1 cellular context compared by ENCODE assay signal in genomic region chr11:65117206-65118096, GRCh38.
A peak's percentile ranks its signal among the peaks of the same experiment; 100 is the strongest.
TF ChIP-seq lines count a peak whose summit lies in the region.

Gene ZNHIT2 (minus strand): TSS chr11:65117701. CDS start chr11:65117653, 48 bp downstream.

TF ChIP-seq in HepG2, 621 proteins besides CTCF, POLR2A, EP300 and RAD21 (continued from another document and continues in another):
- TF ChIP-seq TCF12 (IDR thresholded peaks at IDR 0.05) (no peak), TCF12 (CRISPR knock-in tag; IDR thresholded peaks at IDR 0.05) (0 out of 2 replicates have a peak, but pooled peaks have one; percentile 40), ATM (IDR thresholded peaks at IDR 0.05; ENCODE audit: borderline replicate concordance) (no peak), ZNF430 (CRISPR knock-in tag; IDR thresholded peaks at IDR 0.05) (peak; percentile 60; the same call in 1 of the 2 replicates), ZNF563 (CRISPR knock-in tag; IDR thresholded peaks at IDR 0.05) (peak; percentile 58), ZNF564 (CRISPR knock-in tag; IDR thresholded peaks at IDR 0.05) (peak; percentile 77; the same call in 1 of the 2 replicates), KLF9 (CRISPR knock-in tag; IDR thresholded peaks at IDR 0.05; ENCODE audit: low read depth) (no peak), NFE2 (CRISPR knock-in tag; IDR thresholded peaks at IDR 0.05) (no peak), MBNL3 (CRISPR knock-in tag; conservative IDR thresholded peaks at IDR 0.05) (no peak), NFRKB (IDR thresholded peaks at IDR 0.05) (no peak), ZNF598 (CRISPR knock-in tag; IDR thresholded peaks at IDR 0.05; ENCODE audit: borderline replicate concordance) (peak; percentile 39; the same call in 1 of the 2 replicates), SKI (IDR thresholded peaks at IDR 0.05; ENCODE audit: partially characterized antibody) (no peak), SRSF4 (IDR thresholded peaks at IDR 0.05; ENCODE audit: low read depth, low read length, poor library complexity, severe bottlenecking) (peak; percentile 73), JUND (CRISPR knock-in tag; IDR thresholded peaks at IDR 0.05) (no peak), TP53 (CRISPR knock-in tag; conservative IDR thresholded peaks at IDR 0.05) (no peak; the same call in 1 of the 2 replicates), MAFF (IDR thresholded peaks at IDR 0.05; ENCODE audit: low read depth, low read length) (0 out of 2 replicates have a peak, but pooled peaks have one; percentile 24), MED8 (CRISPR knock-in tag; IDR thresholded peaks at IDR 0.05; ENCODE audit: insufficient replicate concordance) (no peak), HOXA9 (CRISPR knock-in tag; IDR thresholded peaks at IDR 0.05; ENCODE audit: borderline replicate concordance) (no peak), RORA (CRISPR knock-in tag; IDR thresholded peaks at IDR 0.05) (no peak), HMGXB3 (CRISPR knock-in tag; IDR thresholded peaks at IDR 0.05; ENCODE audit: borderline replicate concordance) (peak; percentile 51; the same call in 1 of the 2 replicates), PCBP1 (IDR thresholded peaks at IDR 0.05; ENCODE audit: borderline replicate concordance, low read depth, low read length) (peak; percentile 90; the same call in 1 of the 2 replicates), NR3C1 (CRISPR knock-in tag; IDR thresholded peaks at IDR 0.05) (no peak), ZSCAN31 (CRISPR knock-in tag; IDR thresholded peaks at IDR 0.05; ENCODE audit: low read depth) (peak; percentile 87), ZNF251 (CRISPR knock-in tag; IDR thresholded peaks at IDR 0.05) (peak; percentile 86; the same call in 1 of the 2 replicates), TMF1 (CRISPR knock-in tag; IDR thresholded peaks at IDR 0.05; ENCODE audit: low read depth) (no peak), HNRNPL (IDR thresholded peaks at IDR 0.05; ENCODE audit: low read depth, low read length) (peak; percentile 79), ZBTB7B (CRISPR knock-in tag; IDR thresholded peaks at IDR 0.05) (no peak), ZBTB40 (IDR thresholded peaks at IDR 0.05) (peak; percentile 92), ZBTB40 (CRISPR knock-in tag; IDR thresholded peaks at IDR 0.05) (peak; percentile 90), ZNF589 (CRISPR knock-in tag; conservative IDR thresholded peaks at IDR 0.05) (no peak), RFXANK (CRISPR knock-in tag; IDR thresholded peaks at IDR 0.05) (peak; percentile 57; the same call in 1 of the 2 replicates), MIER2 (CRISPR knock-in tag; IDR thresholded peaks at IDR 0.05) (no peak), KDM4B (CRISPR knock-in tag; IDR thresholded peaks at IDR 0.05) (no peak), HNRNPK (IDR thresholded peaks at IDR 0.05; ENCODE audit: low read depth, low read length, poor library complexity, severe bottlenecking) (peak; percentile 55), CSRNP1 (CRISPR knock-in tag; IDR thresholded peaks at IDR 0.05) (no peak), ZBTB20 (CRISPR knock-in tag; IDR thresholded peaks at IDR 0.05; ENCODE audit: borderline replicate concordance, low read depth) (no peak)
- TF ChIP-seq, protein P1, sequence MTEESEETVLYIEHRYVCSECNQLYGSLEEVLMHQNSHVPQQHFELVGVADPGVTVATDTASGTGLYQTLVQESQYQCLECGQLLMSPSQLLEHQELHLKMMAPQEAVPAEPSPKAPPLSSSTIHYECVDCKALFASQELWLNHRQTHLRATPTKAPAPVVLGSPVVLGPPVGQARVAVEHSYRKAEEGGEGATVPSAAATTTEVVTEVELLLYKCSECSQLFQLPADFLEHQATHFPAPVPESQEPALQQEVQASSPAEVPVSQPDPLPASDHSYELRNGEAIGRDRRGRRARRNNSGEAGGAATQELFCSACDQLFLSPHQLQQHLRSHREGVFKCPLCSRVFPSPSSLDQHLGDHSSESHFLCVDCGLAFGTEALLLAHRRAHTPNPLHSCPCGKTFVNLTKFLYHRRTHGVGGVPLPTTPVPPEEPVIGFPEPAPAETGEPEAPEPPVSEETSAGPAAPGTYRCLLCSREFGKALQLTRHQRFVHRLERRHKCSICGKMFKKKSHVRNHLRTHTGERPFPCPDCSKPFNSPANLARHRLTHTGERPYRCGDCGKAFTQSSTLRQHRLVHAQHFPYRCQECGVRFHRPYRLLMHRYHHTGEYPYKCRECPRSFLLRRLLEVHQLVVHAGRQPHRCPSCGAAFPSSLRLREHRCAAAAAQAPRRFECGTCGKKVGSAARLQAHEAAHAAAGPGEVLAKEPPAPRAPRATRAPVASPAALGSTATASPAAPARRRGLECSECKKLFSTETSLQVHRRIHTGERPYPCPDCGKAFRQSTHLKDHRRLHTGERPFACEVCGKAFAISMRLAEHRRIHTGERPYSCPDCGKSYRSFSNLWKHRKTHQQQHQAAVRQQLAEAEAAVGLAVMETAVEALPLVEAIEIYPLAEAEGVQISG (CRISPR knock-in tag; IDR thresholded peaks at IDR 0.05), result peak; percentile 83
- TF ChIP-seq, protein P2, sequence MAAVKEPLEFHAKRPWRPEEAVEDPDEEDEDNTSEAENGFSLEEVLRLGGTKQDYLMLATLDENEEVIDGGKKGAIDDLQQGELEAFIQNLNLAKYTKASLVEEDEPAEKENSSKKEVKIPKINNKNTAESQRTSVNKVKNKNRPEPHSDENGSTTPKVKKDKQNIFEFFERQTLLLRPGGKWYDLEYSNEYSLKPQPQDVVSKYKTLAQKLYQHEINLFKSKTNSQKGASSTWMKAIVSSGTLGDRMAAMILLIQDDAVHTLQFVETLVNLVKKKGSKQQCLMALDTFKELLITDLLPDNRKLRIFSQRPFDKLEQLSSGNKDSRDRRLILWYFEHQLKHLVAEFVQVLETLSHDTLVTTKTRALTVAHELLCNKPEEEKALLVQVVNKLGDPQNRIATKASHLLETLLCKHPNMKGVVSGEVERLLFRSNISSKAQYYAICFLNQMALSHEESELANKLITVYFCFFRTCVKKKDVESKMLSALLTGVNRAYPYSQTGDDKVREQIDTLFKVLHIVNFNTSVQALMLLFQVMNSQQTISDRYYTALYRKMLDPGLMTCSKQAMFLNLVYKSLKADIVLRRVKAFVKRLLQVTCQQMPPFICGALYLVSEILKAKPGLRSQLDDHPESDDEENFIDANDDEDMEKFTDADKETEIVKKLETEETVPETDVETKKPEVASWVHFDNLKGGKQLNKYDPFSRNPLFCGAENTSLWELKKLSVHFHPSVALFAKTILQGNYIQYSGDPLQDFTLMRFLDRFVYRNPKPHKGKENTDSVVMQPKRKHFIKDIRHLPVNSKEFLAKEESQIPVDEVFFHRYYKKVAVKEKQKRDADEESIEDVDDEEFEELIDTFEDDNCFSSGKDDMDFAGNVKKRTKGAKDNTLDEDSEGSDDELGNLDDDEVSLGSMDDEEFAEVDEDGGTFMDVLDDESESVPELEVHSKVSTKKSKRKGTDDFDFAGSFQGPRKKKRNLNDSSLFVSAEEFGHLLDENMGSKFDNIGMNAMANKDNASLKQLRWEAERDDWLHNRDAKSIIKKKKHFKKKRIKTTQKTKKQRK (IDR thresholded peaks at IDR 0.05; ENCODE audit: low read length), result no peak
- TF ChIP-seq, protein P3, sequence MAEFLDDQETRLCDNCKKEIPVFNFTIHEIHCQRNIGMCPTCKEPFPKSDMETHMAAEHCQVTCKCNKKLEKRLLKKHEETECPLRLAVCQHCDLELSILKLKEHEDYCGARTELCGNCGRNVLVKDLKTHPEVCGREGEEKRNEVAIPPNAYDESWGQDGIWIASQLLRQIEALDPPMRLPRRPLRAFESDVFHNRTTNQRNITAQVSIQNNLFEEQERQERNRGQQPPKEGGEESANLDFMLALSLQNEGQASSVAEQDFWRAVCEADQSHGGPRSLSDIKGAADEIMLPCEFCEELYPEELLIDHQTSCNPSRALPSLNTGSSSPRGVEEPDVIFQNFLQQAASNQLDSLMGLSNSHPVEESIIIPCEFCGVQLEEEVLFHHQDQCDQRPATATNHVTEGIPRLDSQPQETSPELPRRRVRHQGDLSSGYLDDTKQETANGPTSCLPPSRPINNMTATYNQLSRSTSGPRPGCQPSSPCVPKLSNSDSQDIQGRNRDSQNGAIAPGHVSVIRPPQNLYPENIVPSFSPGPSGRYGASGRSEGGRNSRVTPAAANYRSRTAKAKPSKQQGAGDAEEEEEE (CRISPR knock-in tag; IDR thresholded peaks at IDR 0.05; ENCODE audit: borderline replicate concordance), result no peak
